In the genomic region with DNA sequence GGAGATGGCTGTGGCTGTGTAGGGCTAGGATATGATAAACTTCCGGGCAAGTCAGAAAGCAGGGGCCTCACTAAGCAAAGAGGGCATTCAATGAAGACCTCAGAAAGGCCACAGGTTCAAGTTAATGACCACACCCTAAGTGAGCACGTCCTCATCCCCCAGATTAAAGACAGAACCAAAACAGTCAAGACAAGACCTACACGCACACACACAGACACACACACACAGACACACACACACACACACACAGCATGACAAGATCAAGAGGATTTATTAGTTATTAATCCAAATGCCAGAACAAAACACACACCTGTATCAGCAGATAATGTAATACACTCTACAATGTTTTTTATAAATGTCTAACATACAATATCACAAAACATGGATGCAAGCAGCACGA, we compare ENCODE assay signal across 20 cellular contexts.
DNase-seq lines count a peak whose midpoint lies in the region; FAIRE-seq and TF ChIP-seq lines count a peak whose summit lies in the region.
"Had no signal": no experiment of that assay in that cellular context is flagged by ENCODE, and none has a peak within 500 bp of the region (broad histone marks: within the 10 kb centered on the region; RNA-seq: fewer than 3 reads in every experiment).

No MANE protein-coding gene starts in this region.

- peak; percentile 50 for FAIRE-seq in urothelium cell line (lab: Jason Lieb, UNC)
- FAIRE-seq: A549, D721Med, G401.6, GM12891, GM19239 had no signal

- no peak overlapping the region for H3K4me3 ChIP-seq in SU-DHL-6 (ENCODE audit: insufficient read depth, low read length, poor library complexity, severe bottlenecking)
- H3K4me3 ChIP-seq: A549; BLaER1 treated with 17β-estradiol and CSF1 and Interleukin-3, amounts not matched to agents 10 nM and 100 nM had no signal

- H3K4me2 ChIP-seq in SU-DHL-6 (ENCODE audit: low read depth, low read length, poor library complexity, severe bottlenecking) = peak overlapping the region; percentile 97
- H3K4me2 ChIP-seq: A549; BLaER1 treated with 17β-estradiol and CSF1 and Interleukin-3, amounts not matched to agents 10 nM and 100 nM had no signal

- TF ChIP-seq CTCF in SU-DHL-6 (IDR thresholded peaks at IDR 0.05; ENCODE audit: insufficient read depth, low read length, poor library complexity, severe bottlenecking) (no peak), GM10248 (IDR thresholded peaks at IDR 0.05; ENCODE audit: control extremely low read depth, extremely low read depth, low read depth, missing control alignments) (no peak)

- H3K36me3 ChIP-seq in SU-DHL-6 (ENCODE audit: low read length) = no peaks in the 10 kb centered on the region
- H3K36me3 ChIP-seq: BLaER1 treated with 17β-estradiol and CSF1 and Interleukin-3, amounts not matched to agents 10 nM and 100 nM had no signal

- no peaks in the 10 kb centered on the region for H4K20me1 ChIP-seq in SU-DHL-6 (ENCODE audit: low read depth, low read length)
- H4K20me1 ChIP-seq: BLaER1 treated with 17β-estradiol and CSF1 and Interleukin-3, amounts not matched to agents 10 nM and 100 nM had no signal

- peak overlapping the region; percentile 21 for H3K27ac ChIP-seq in SU-DHL-6 (ENCODE audit: low read depth, low read length)
- H3K27ac ChIP-seq: 22Rv1; A549; BLaER1 treated with 17β-estradiol and CSF1 and Interleukin-3, amounts not matched to agents 10 nM and 100 nM; C4-2B had no signal

- H3F3A ChIP-seq in SU-DHL-6 (ENCODE audit: insufficient read depth) = peaks cover 34% of the 10 kb centered on the region

- POLR2A ChIA-PET in GM10248 (lab: Yijun Ruan, JAX) = no interaction called here

- CTCF ChIA-PET in GM10248 (lab: Yijun Ruan, JAX) = no interaction called here

- H2AFZ ChIP-seq in SU-DHL-6 (ENCODE audit: low read depth, low read length, severe bottlenecking) = no peak overlapping the region

- H3K79me2 ChIP-seq in SU-DHL-6 (ENCODE audit: insufficient read depth, low read length) = no peaks in the 10 kb centered on the region

- H3K27me3 ChIP-seq in SU-DHL-6 (ENCODE audit: low read length) = no peaks in the 10 kb centered on the region
- H3K27me3 ChIP-seq: BLaER1 treated with 17β-estradiol and CSF1 and Interleukin-3, amounts not matched to agents 10 nM and 100 nM had no signal

- H3K9me3 ChIP-seq in SU-DHL-6 (ENCODE audit: insufficient read depth, low read length) = no peaks in the 10 kb centered on the region
- H3K9me3 ChIP-seq: A549; BLaER1 treated with 17β-estradiol and CSF1 and Interleukin-3, amounts not matched to agents 10 nM and 100 nM; Caco-2 had no signal

- DNase-seq in GM03348 (ENCODE audit: low spot score) = peak; percentile 1
- no peak for DNase-seq in urothelium cell line (ENCODE audit: low spot score)
- no peak for DNase-seq in NCI-H524 treated with DMSO at 0.1 percent for 48 hours (lab: John Stamatoyannopoulos, UW)
- DNase-seq in GM10248 (ENCODE audit: extremely low spot score) = no peak
- DNase-seq: AML-193; Caco-2; Calu3; CD4-positive, alpha-beta T cell; CD8-positive, alpha-beta T cell; DMS79 treated with DMSO at 0.1 percent for 48 hours; GF-D8 had no signal

- H3K9ac ChIP-seq in SU-DHL-6 (ENCODE audit: low read length) = no peak overlapping the region
- H3K9ac ChIP-seq: BLaER1 treated with 17β-estradiol and CSF1 and Interleukin-3, amounts not matched to agents 10 nM and 100 nM had no signal

- H3K9me2 ChIP-seq in SU-DHL-6 (replicated peaks; ENCODE audit: insufficient read depth, low read length) = no peaks in the 10 kb centered on the region
